Comparison of ENCODE assay signal across 9 cellular contexts in the genomic region with DNA sequence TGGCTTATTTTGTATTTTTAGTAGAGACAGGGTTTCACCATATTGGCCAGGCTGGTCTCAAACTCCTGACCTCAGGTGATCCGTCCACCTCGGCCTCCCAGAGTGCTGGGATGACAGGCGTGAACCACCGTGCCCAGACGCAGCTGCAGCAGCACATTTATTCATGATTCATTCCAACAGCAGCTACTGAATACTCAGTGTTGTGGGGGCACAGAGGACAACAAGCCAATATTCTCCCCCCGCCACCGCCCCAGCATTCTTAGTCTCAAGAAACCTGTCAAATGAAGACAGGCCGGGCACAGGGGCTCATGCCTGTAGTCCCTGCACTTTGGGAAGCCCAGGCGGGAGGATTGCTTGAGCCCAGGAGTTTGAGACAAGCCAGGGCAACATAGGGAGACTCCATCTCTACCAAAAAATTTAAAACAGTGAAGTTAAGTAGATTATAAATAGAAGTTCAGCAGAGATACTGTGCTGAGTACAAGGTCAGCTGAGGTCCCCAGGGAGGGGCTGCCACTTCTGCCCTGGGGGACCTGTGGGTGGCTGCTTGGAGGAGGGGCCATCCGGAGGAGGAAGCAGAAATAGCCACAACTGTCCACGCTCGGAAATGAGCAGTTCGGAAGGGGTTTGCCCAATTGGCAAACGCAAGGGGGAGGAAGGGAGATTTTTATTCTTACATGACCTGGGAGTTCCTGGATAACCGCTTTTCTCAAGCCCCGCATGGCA. TPM values are rescaled to one million over a fixed set of nuclear protein-coding genes. Genes with fewer than 3 reads are reported as not detected.
DNase-seq lines count a peak whose midpoint lies in the region; ATAC-seq, FAIRE-seq and TF ChIP-seq lines count a peak whose summit lies in the region.
"Had no signal": no experiment of that assay in that cellular context is flagged by ENCODE, and none has a peak within 500 bp of the region (broad histone marks: within the 10 kb centered on the region; RNA-seq: fewer than 3 reads in every experiment).

No MANE protein-coding gene starts in this region.

- H3K4me1 ChIP-seq in heart right ventricle = peaks cover 59 to 90% (median 83%) of the 10 kb centered on the region in 9 donors
- peaks cover 16 to 34% of the 10 kb centered on the region in 2 donors for H3K4me1 ChIP-seq in small intestine (ENCODE audit: control insufficient read depth in 2 of 2, insufficient read depth in 1 of 2, low read depth in 1 of 2, low read length in 1 of 2)

- no peaks in the 10 kb centered on the region for H3K9me3 ChIP-seq in heart right ventricle
- no peaks in the 10 kb centered on the region for H3K9me3 ChIP-seq in small intestine (ENCODE audit: control insufficient read depth, low read depth)

- no peaks in the 10 kb centered on the region for H3K9me3 Mint-ChIP-seq in activated CD8-positive, alpha-beta T cell treated with anti-CD3 and anti-CD28 coated beads for 36 hours

- H3K4me1 Mint-ChIP-seq in activated CD8-positive, alpha-beta T cell treated with anti-CD3 and anti-CD28 coated beads for 36 hours (ENCODE audit: low read depth) = peaks cover 63% of the 10 kb centered on the region

- DNase-seq in GM18507 (ENCODE audit: extremely low spot score, insufficient read length, low read depth) = no peak
- DNase-seq in activated CD8-positive, alpha-beta T cell treated with anti-CD3 and anti-CD28 coated beads for 36 hours = peak; percentile 45
- peak; percentile 73 to 85 for DNase-seq in heart right ventricle
- no peak for DNase-seq in small intestine
- DNase-seq in NCI-H446 treated with DMSO at 0.1 percent for 48 hours (lab: John Stamatoyannopoulos, UW) = no peak
- DNase-seq in iPS-NIHi7 (ENCODE audit: extremely low spot score) = no peak
- DNase-seq in activated CD4-positive, alpha-beta T cell treated with anti-CD3 and anti-CD28 coated beads for 1 hour = no peak

- CTCF ChIA-PET in activated CD8-positive, alpha-beta T cell treated with anti-CD3 and anti-CD28 coated beads for 36 hours (lab: Charles Lee) = interaction anchor here (1.0 kb wide), 1 partner anchor 71 kb away, joined by 3 read pairs; no protein-coding TSS in a partner anchor

- peak overlapping the region in 6 of 10 donors; percentile 22 to 35 (median 26) for H3K4me3 ChIP-seq in heart right ventricle
- no peak overlapping the region for H3K4me3 ChIP-seq in small intestine (ENCODE audit: low read depth in 1 of 2, low read length in 2 of 2)

- H3K27me3 Mint-ChIP-seq in activated CD8-positive, alpha-beta T cell treated with anti-CD3 and anti-CD28 coated beads for 36 hours = no peaks in the 10 kb centered on the region

- H3K36me3 ChIP-seq in heart right ventricle = peaks cover 0 to under 1% (median 0%) of the 10 kb centered on the region in 9 donors
- no peaks in the 10 kb centered on the region for H3K36me3 ChIP-seq in small intestine (ENCODE audit: control insufficient read depth in 2 of 2, insufficient read depth in 2 of 2, low read length in 2 of 2)

- FAIRE-seq in GM18507 (lab: Jason Lieb, UNC) (peak; percentile 96), small intestine (lab: Jason Lieb, UNC) (no peak)
- FAIRE-seq: TTC549 had no signal

- ATAC-seq in HG03457 (IDR thresholded peaks at IDR 0.05; ENCODE audit: unreplicated experiment) = peak; percentile 27
- no peak for ATAC-seq in activated CD8-positive, alpha-beta T cell treated with anti-CD3 and anti-CD28 coated beads for 36 hours
- peak; percentile 21 to 70 (median 64) for ATAC-seq in heart right ventricle

- POLR2A ChIA-PET in activated CD8-positive, alpha-beta T cell treated with anti-CD3 and anti-CD28 coated beads for 36 hours (lab: Charles Lee) = interaction anchor here (1.0 to 1.5 kb wide), 2 partner anchors 66 to 70 kb away, joined by 3 to 6 read pairs; no protein-coding TSS in a partner anchor

- TF ChIP-seq CTCF in activated CD8-positive, alpha-beta T cell treated with anti-CD3 and anti-CD28 coated beads for 36 hours (IDR thresholded peaks at IDR 0.05) = no peak
- no peak for TF ChIP-seq CTCF in heart right ventricle (IDR thresholded peaks at IDR 0.05)

- H3K4me3 Mint-ChIP-seq in activated CD8-positive, alpha-beta T cell treated with anti-CD3 and anti-CD28 coated beads for 36 hours = peak overlapping the region; percentile 63

- H3K27ac ChIP-seq in heart right ventricle (peak overlapping the region; percentile 80 to 95 (median 92)), small intestine (ENCODE audit: low read depth in 1 of 2, low read length in 1 of 2) (peak overlapping the region; percentile 92 to 97)

- 15 to 22% methylated on average over 16 of the region's 16 CpGs for WGBS in heart right ventricle, 2 donors
- WGBS in small intestine, 3 donors = 46 to 50% (median 49%) methylated on average over 16 of the region's 16 CpGs

- intact Hi-C loops in activated CD8-positive, alpha-beta T cell treated with anti-CD3 and anti-CD28 coated beads for 36 hours (cut with micrococcal nuclease) = no loop called here
- intact Hi-C loops in heart right ventricle (cut with DNase I) = loop anchor here in 4 of 10 donors (5.0 to 10.0 kb wide), 2 partner anchors 69 to 447 kb away; a partner anchor contains a TSS

- no peaks in the 10 kb centered on the region for H3K27me3 ChIP-seq in heart right ventricle
- H3K27me3 ChIP-seq in small intestine (ENCODE audit: control insufficient read depth in 2 of 2, insufficient read depth in 2 of 2, low read length in 2 of 2) = no peaks in the 10 kb centered on the region

- H3K27ac Mint-ChIP-seq in activated CD8-positive, alpha-beta T cell treated with anti-CD3 and anti-CD28 coated beads for 36 hours = peak overlapping the region; percentile 92

- peaks cover 29% of the 10 kb centered on the region for H3K36me3 Mint-ChIP-seq in activated CD8-positive, alpha-beta T cell treated with anti-CD3 and anti-CD28 coated beads for 36 hours (ENCODE audit: low read depth)

RNA-seq across cellular contexts. Expression of a gene that starts 4.3 kb away (rescaled TPM):
- 10 to 100 TPM; 92.7 to 96.6 TPM for total RNA-seq in activated CD8-positive, alpha-beta T cell treated with anti-CD3 and anti-CD28 coated beads for 36 hours
- 10 to 100 TPM in 7 of 10 donors, 1 to 10 TPM in 3; 7.0 to 16.0 (median 12.5) TPM for total RNA-seq in heart right ventricle
- polyA plus RNA-seq in heart right ventricle (10 to 100 TPM in 1 of 2 donors, 1 to 10 TPM in 1; 9.2 to 12.1 TPM), small intestine (10 to 100 TPM; 15.1 to 22.8 (median 18.2) TPM)

RNA-seq across cellular contexts. Expression of a gene that starts 16.7 kb away (rescaled TPM):
- 10 to 100 TPM; 73.7 to 74.1 TPM for total RNA-seq in activated CD8-positive, alpha-beta T cell treated with anti-CD3 and anti-CD28 coated beads for 36 hours
- 100 to 1,000 TPM in 1 of 10 donors, 10 to 100 TPM in 9; 68.4 to 168 (median 81.9) TPM for total RNA-seq in heart right ventricle
- polyA plus RNA-seq in heart right ventricle (10 to 100 TPM; 63.9 to 95.1 TPM), small intestine (10 to 100 TPM; 68.1 to 90.4 (median 89.4) TPM)

Comparison
In these comparisons a context has a peak if more than half of its experiments do, and no peak if none do; other contexts are left out.
1. DNase-seq: peak in activated CD8-positive, alpha-beta T cell treated with anti-CD3 and anti-CD28 coated beads for 36 hours (single experiment) and heart right ventricle (2 of 2); none in GM18507 (single experiment), small intestine (single experiment), NCI-H446 treated with DMSO at 0.1 percent for 48 hours (single experiment), iPS-NIHi7 (single experiment) and activated CD4-positive, alpha-beta T cell treated with anti-CD3 and anti-CD28 coated beads for 1 hour (single experiment).
2. H3K4me3 ChIP-seq: peak in heart right ventricle (6 of 10); none in small intestine (0 of 2).
3. RNA of a gene that starts 4.3 kb away (total RNA-seq): 92.7 to 96.6 TPM in activated CD8-positive, alpha-beta T cell treated with anti-CD3 and anti-CD28 coated beads for 36 hours; 7.0 to 16.0 TPM in heart right ventricle; every median in the first group is over 4 times any median in the second.